36 cellular contexts compared by ENCODE assay signal in genomic region chrX:107603433-107604159, GRCh38.
"Had no signal": no experiment of that assay in that cellular context is flagged by ENCODE, and none has a peak within 500 bp of the region (broad histone marks: within the 10 kb centered on the region; RNA-seq: fewer than 3 reads in every experiment).

No MANE protein-coding gene starts in this region.

- H3K36me3 ChIP-seq: ascending aorta, MG63 had no signal

- DNase-seq: activated B cell treated with CpG ODN at 0.5 μM for 24 hours; activated CD4-positive, alpha-beta memory T cell treated with anti-CD3 and anti-CD28 coated beads, Interleukin-2, amount 10 ng/mL, durations not matched to agents 7 days and 5 days; activated CD4-positive, alpha-beta T cell treated with anti-CD3 and anti-CD28 coated beads for 1 hour; activated CD4-positive, alpha-beta T cell treated with anti-CD3 and anti-CD28 coated beads for 48 hours; activated CD8-positive, alpha-beta memory T cell treated with anti-CD3 and anti-CD28 coated beads for 24 hours; activated CD8-positive, alpha-beta memory T cell treated with anti-CD3 and anti-CD28 coated beads, Interleukin-2, amount 10 ng/mL, durations not matched to agents 7 days and 5 days; activated CD8-positive, alpha-beta memory T cell treated with anti-CD3 and anti-CD28 coated beads, Interleukin-2, amount 50 U/mL, for 48 hours; activated effector memory CD4-positive, alpha-beta T cell treated with anti-CD3 and anti-CD28 coated beads, Interleukin-2, amount 50 U/mL, for 16 hours; activated naive CD4-positive, alpha-beta T cell; activated naive CD8-positive, alpha-beta T cell treated with anti-CD3 and anti-CD28 coated beads, Interleukin-2, amount 10 ng/mL, durations not matched to agents 7 days and 5 days; activated T-cell treated with anti-CD3 and anti-CD28 coated beads, Interleukin-2, amount 50 U/mL, for 72 hours; amygdala; Kasumi-1; KG1; MG63; MV-4-11; NCI-H1092; NCI-H1417; NCI-H146; NCI-H187 treated with DMSO at 0.1 percent for 48 hours; NCI-H2081; NCI-H2171 treated with DMSO at 0.1 percent for 48 hours; NCI-H2227 treated with DMSO at 0.1 percent for 48 hours; NCI-H446; NCI-H510A treated with DMSO at 0.1 percent for 48 hours; NCI-H526 treated with DMSO at 0.1 percent for 48 hours; NCI-H774; PC-9; SIG-M5; SW 1271; T-helper 1 cell; T-helper 2 cell; T-helper 9 cell had no signal

- H3K27me3 Mint-ChIP-seq: activated B cell treated with CpG ODN at 0.5 μM for 24 hours; activated CD4-positive, alpha-beta memory T cell treated with anti-CD3 and anti-CD28 coated beads, Interleukin-2, amount 10 ng/mL, durations not matched to agents 7 days and 5 days; activated CD8-positive, alpha-beta memory T cell treated with anti-CD3 and anti-CD28 coated beads, Interleukin-2, amount 10 ng/mL, durations not matched to agents 7 days and 5 days; activated naive CD4-positive, alpha-beta T cell treated with anti-CD3 and anti-CD28 coated beads, Interleukin-2, amount 50 U/mL, for 24 hours; activated T-helper 17 cell treated with anti-CD3 and anti-CD28 coated beads, Interleukin-2, amount 50 U/mL, for 72 hours had no signal

- H3K4me3 ChIP-seq: ascending aorta, MG63, PC-9 had no signal

- ATAC-seq: activated CD8-positive, alpha-beta memory T cell treated with anti-CD3 and anti-CD28 coated beads, Interleukin-2, amount 10 ng/mL, durations not matched to agents 7 days and 5 days; activated T-cell treated with anti-CD3 and anti-CD28 coated beads, Interleukin-2, amount 50 U/mL, for 72 hours; activated T-helper 17 cell treated with anti-CD3 and anti-CD28 coated beads, Interleukin-2, amount 50 U/mL, for 72 hours had no signal

- H3K27me3 ChIP-seq: ascending aorta, MG63 had no signal

- H3K9me3 Mint-ChIP-seq: activated B cell treated with CpG ODN at 0.5 μM for 24 hours; activated CD4-positive, alpha-beta memory T cell treated with anti-CD3 and anti-CD28 coated beads, Interleukin-2, amount 10 ng/mL, durations not matched to agents 7 days and 5 days; activated naive CD4-positive, alpha-beta T cell treated with anti-CD3 and anti-CD28 coated beads, Interleukin-2, amount 50 U/mL, for 24 hours; activated naive CD8-positive, alpha-beta T cell treated with anti-CD3 and anti-CD28 coated beads, Interleukin-2, amount 10 ng/mL, durations not matched to agents 7 days and 5 days; activated T-cell treated with anti-CD3 and anti-CD28 coated beads, Interleukin-2, amount 50 U/mL, for 72 hours; activated T-helper 17 cell treated with anti-CD3 and anti-CD28 coated beads, Interleukin-2, amount 50 U/mL, for 72 hours had no signal

- H3K4me1 Mint-ChIP-seq: activated B cell treated with CpG ODN at 0.5 μM for 24 hours; activated CD4-positive, alpha-beta memory T cell treated with anti-CD3 and anti-CD28 coated beads, Interleukin-2, amount 10 ng/mL, durations not matched to agents 7 days and 5 days; activated CD8-positive, alpha-beta memory T cell treated with anti-CD3 and anti-CD28 coated beads, Interleukin-2, amount 10 ng/mL, durations not matched to agents 7 days and 5 days; activated naive CD4-positive, alpha-beta T cell treated with anti-CD3 and anti-CD28 coated beads, Interleukin-2, amount 50 U/mL, for 24 hours; activated naive CD8-positive, alpha-beta T cell treated with anti-CD3 and anti-CD28 coated beads, Interleukin-2, amount 10 ng/mL, durations not matched to agents 7 days and 5 days; activated T-helper 17 cell treated with anti-CD3 and anti-CD28 coated beads, Interleukin-2, amount 50 U/mL, for 72 hours had no signal

- H3K4me3 Mint-ChIP-seq: activated B cell treated with CpG ODN at 0.5 μM for 24 hours; activated CD4-positive, alpha-beta memory T cell treated with anti-CD3 and anti-CD28 coated beads, Interleukin-2, amount 10 ng/mL, durations not matched to agents 7 days and 5 days; activated CD8-positive, alpha-beta memory T cell treated with anti-CD3 and anti-CD28 coated beads, Interleukin-2, amount 10 ng/mL, durations not matched to agents 7 days and 5 days; activated naive CD4-positive, alpha-beta T cell treated with anti-CD3 and anti-CD28 coated beads, Interleukin-2, amount 50 U/mL, for 24 hours; activated naive CD8-positive, alpha-beta T cell treated with anti-CD3 and anti-CD28 coated beads, Interleukin-2, amount 10 ng/mL, durations not matched to agents 7 days and 5 days; activated T-cell treated with anti-CD3 and anti-CD28 coated beads, Interleukin-2, amount 50 U/mL, for 72 hours; activated T-helper 17 cell treated with anti-CD3 and anti-CD28 coated beads, Interleukin-2, amount 50 U/mL, for 72 hours had no signal

- H3K36me3 Mint-ChIP-seq: activated CD8-positive, alpha-beta memory T cell treated with anti-CD3 and anti-CD28 coated beads, Interleukin-2, amount 10 ng/mL, durations not matched to agents 7 days and 5 days; activated naive CD4-positive, alpha-beta T cell treated with anti-CD3 and anti-CD28 coated beads, Interleukin-2, amount 50 U/mL, for 24 hours; activated naive CD8-positive, alpha-beta T cell treated with anti-CD3 and anti-CD28 coated beads, Interleukin-2, amount 10 ng/mL, durations not matched to agents 7 days and 5 days had no signal

- H3K27ac Mint-ChIP-seq: activated B cell treated with CpG ODN at 0.5 μM for 24 hours; activated CD4-positive, alpha-beta memory T cell treated with anti-CD3 and anti-CD28 coated beads, Interleukin-2, amount 10 ng/mL, durations not matched to agents 7 days and 5 days; activated CD8-positive, alpha-beta memory T cell treated with anti-CD3 and anti-CD28 coated beads, Interleukin-2, amount 10 ng/mL, durations not matched to agents 7 days and 5 days; activated naive CD4-positive, alpha-beta T cell treated with anti-CD3 and anti-CD28 coated beads, Interleukin-2, amount 50 U/mL, for 24 hours; activated naive CD8-positive, alpha-beta T cell treated with anti-CD3 and anti-CD28 coated beads, Interleukin-2, amount 10 ng/mL, durations not matched to agents 7 days and 5 days; activated T-cell treated with anti-CD3 and anti-CD28 coated beads, Interleukin-2, amount 50 U/mL, for 72 hours; activated T-helper 17 cell treated with anti-CD3 and anti-CD28 coated beads, Interleukin-2, amount 50 U/mL, for 72 hours had no signal
